In genomic region chr17:50345443-50346312, GRCh38 we compare ENCODE assay signal across 1 cellular context.
TF ChIP-seq lines count a peak whose summit lies in the region.

XYLT2 (plus strand) TSS chr17:50346126; CDS start chr17:50346141, 15 bp downstream.

TF ChIP-seq in HEK293, 187 proteins besides CTCF, POLR2A, EP300 and RAD21 (continued from another document):
- TF ChIP-seq KLF1 (tag by site-specific recombination; IDR thresholded peaks at IDR 0.05) (0 out of 2 replicates have a peak, but pooled peaks have one; percentile 21), ZBTB17 (tag by site-specific recombination; IDR thresholded peaks at IDR 0.05) (peak; percentile 75), KLF8 (tag by site-specific recombination; IDR thresholded peaks at IDR 0.05) (peak; percentile 60; the same call in 1 of the 2 replicates), ZBTB20 (tag by site-specific recombination; IDR thresholded peaks at IDR 0.05) (peak; percentile 13; the same call in 1 of the 2 replicates), ZFHX2 (tag by site-specific recombination; conservative IDR thresholded peaks at IDR 0.05) (peak; percentile 92), ZSCAN16 (tag by site-specific recombination; IDR thresholded peaks at IDR 0.05) (peak; percentile 83; the same call in 1 of the 2 replicates), KLF17 (tag by site-specific recombination; IDR thresholded peaks at IDR 0.05) (peak; percentile 28; the same call in 1 of the 2 replicates), ZNF341 (tag by site-specific recombination; IDR thresholded peaks at IDR 0.05; ENCODE audit: low read depth) (no peak), ZNF660 (tag by site-specific recombination; IDR thresholded peaks at IDR 0.05) (peak; percentile 62; the same call in 1 of the 2 replicates), ZNF560 (tag by site-specific recombination; IDR thresholded peaks at IDR 0.05; ENCODE audit: borderline replicate concordance) (no peak), PRDM1 (tag by site-specific recombination; IDR thresholded peaks at IDR 0.05) (no peak), ZNF335 (tag by site-specific recombination; conservative IDR thresholded peaks at IDR 0.05) (peak; percentile 25), ZBTB48 (tag by site-specific recombination; IDR thresholded peaks at IDR 0.05) (peak; percentile 44; the same call in 1 of the 2 replicates), YY1 (tag by site-specific recombination; IDR thresholded peaks at IDR 0.05) (peak; percentile 50; the same call in 1 of the 2 replicates), SP7 (tag by site-specific recombination; IDR thresholded peaks at IDR 0.05) (0 out of 2 replicates have a peak, but pooled peaks have one; percentile 51), ZNF704 (tag by site-specific recombination; IDR thresholded peaks at IDR 0.05) (no peak), ZNF501 (tag by site-specific recombination; IDR thresholded peaks at IDR 0.05) (no peak), ZXDB (tag by site-specific recombination; IDR thresholded peaks at IDR 0.05) (0 out of 2 replicates have a peak, but pooled peaks have one; percentile 54), ZEB2 (tag by site-specific recombination; IDR thresholded peaks at IDR 0.05) (0 out of 2 replicates have a peak, but pooled peaks have one; percentile 61), SP3 (tag by site-specific recombination; IDR thresholded peaks at IDR 0.05) (peak; percentile 71), SP2 (tag by site-specific recombination; IDR thresholded peaks at IDR 0.05) (peak; percentile 38; the same call in 1 of the 2 replicates), ZIC2 (tag by site-specific recombination; IDR thresholded peaks at IDR 0.05) (no peak)
- TF ChIP-seq, protein P1, sequence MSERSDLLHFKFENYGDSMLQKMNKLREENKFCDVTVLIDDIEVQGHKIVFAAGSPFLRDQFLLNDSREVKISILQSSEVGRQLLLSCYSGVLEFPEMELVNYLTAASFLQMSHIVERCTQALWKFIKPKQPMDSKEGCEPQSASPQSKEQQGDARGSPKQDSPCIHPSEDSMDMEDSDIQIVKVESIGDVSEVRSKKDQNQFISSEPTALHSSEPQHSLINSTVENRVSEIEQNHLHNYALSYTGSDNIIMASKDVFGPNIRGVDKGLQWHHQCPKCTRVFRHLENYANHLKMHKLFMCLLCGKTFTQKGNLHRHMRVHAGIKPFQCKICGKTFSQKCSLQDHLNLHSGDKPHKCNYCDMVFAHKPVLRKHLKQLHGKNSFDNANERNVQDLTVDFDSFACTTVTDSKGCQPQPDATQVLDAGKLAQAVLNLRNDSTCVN (tag by site-specific recombination; optimal IDR thresholded peaks at IDR 0.05): peak; percentile 76
- TF ChIP-seq, protein P2, sequence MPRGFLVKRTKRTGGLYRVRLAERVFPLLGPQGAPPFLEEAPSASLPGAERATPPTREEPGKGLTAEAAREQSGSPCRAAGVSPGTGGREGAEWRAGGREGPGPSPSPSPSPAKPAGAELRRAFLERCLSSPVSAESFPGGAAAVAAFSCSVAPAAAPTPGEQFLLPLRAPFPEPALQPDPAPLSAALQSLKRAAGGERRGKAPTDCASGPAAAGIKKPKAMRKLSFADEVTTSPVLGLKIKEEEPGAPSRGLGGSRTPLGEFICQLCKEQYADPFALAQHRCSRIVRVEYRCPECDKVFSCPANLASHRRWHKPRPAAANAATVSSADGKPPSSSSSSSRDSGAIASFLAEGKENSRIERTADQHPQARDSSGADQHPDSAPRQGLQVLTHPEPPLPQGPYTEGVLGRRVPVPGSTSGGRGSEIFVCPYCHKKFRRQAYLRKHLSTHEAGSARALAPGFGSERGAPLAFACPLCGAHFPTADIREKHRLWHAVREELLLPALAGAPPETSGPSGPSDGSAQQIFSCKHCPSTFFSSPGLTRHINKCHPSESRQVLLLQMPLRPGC (tag by site-specific recombination; IDR thresholded peaks at IDR 0.05): no peak; the same call in 1 of the 2 replicates
- TF ChIP-seq, protein P3, sequence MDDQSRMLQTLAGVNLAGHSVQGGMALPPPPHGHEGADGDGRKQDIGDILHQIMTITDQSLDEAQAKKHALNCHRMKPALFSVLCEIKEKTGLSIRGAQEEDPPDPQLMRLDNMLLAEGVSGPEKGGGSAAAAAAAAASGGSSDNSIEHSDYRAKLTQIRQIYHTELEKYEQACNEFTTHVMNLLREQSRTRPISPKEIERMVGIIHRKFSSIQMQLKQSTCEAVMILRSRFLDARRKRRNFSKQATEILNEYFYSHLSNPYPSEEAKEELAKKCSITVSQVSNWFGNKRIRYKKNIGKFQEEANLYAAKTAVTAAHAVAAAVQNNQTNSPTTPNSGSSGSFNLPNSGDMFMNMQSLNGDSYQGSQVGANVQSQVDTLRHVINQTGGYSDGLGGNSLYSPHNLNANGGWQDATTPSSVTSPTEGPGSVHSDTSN (CRISPR knock-in tag; IDR thresholded peaks at IDR 0.05): peak; percentile 59; the same call in 1 of the 2 replicates
- TF ChIP-seq, protein P4, sequence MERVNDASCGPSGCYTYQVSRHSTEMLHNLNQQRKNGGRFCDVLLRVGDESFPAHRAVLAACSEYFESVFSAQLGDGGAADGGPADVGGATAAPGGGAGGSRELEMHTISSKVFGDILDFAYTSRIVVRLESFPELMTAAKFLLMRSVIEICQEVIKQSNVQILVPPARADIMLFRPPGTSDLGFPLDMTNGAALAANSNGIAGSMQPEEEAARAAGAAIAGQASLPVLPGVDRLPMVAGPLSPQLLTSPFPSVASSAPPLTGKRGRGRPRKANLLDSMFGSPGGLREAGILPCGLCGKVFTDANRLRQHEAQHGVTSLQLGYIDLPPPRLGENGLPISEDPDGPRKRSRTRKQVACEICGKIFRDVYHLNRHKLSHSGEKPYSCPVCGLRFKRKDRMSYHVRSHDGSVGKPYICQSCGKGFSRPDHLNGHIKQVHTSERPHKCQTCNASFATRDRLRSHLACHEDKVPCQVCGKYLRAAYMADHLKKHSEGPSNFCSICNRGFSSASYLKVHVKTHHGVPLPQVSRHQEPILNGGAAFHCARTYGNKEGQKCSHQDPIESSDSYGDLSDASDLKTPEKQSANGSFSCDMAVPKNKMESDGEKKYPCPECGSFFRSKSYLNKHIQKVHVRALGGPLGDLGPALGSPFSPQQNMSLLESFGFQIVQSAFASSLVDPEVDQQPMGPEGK (tag by site-specific recombination; IDR thresholded peaks at IDR 0.05): 0 out of 2 replicates have a peak, but pooled peaks have one; percentile 53
- TF ChIP-seq, protein P5, sequence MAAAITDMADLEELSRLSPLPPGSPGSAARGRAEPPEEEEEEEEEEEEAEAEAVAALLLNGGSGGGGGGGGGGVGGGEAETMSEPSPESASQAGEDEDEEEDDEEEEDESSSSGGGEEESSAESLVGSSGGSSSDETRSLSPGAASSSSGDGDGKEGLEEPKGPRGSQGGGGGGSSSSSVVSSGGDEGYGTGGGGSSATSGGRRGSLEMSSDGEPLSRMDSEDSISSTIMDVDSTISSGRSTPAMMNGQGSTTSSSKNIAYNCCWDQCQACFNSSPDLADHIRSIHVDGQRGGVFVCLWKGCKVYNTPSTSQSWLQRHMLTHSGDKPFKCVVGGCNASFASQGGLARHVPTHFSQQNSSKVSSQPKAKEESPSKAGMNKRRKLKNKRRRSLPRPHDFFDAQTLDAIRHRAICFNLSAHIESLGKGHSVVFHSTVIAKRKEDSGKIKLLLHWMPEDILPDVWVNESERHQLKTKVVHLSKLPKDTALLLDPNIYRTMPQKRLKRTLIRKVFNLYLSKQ (tag by site-specific recombination; IDR thresholded peaks at IDR 0.05; ENCODE audit: borderline replicate concordance): no peak
